Comparison of ENCODE assay signal across 8 cellular contexts in the genomic region with DNA sequence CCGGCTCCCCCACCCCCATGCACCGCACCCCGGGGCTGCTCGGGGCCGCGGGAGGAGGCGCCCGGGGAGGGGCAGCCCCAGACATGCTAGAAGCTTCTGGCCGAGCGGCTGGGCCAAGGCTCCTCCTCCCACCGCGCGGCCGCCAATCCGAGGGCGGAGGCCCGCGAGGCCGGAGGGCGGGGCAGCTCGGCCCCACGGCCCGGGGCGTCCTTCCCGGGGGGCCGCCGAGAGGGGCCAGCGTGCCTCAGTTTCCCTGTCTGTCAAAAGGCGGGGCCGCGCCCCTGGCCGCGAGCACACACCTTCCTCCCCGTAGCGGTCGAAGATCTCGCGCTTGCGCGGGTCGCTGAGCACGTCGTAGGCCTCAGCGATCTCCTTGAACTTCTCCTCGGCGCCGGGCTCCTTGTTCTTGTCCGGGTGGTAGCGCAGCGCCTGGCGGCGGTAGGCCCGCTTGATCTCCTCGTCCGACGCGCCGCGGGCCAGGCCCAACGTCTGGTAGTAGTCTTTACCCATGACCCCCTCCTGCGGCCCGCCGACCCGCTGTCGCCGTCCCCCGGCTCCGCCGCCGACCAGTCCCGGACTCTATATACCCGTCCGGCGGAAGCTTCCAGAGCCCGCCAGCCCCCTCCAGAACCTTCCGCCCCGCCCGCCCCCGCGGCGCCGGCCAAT. TPM values are rescaled to one million over a fixed set of nuclear protein-coding genes. Genes with fewer than 3 reads are reported as not detected.
DNase-seq lines count a peak whose midpoint lies in the region; ATAC-seq and TF ChIP-seq lines count a peak whose summit lies in the region.

A gene (minus strand): TSS at position 558 of the 666 bp plus-strand sequence. CDS start 48 bp downstream, at position 510.

- H3K27me3 Mint-ChIP-seq in stimulated activated naive CD8-positive, alpha-beta T cell treated with anti-CD3 and anti-CD28 coated beads, Interleukin-15, Interleukin-2, amounts not matched to agents 100 ng/mL and 50 ng/mL, for 24 hours: no peaks in the 10 kb centered on the region

- peak within 1 kb of the TSS; percentile 90 for H3K4me3 Mint-ChIP-seq in stimulated activated naive CD8-positive, alpha-beta T cell treated with anti-CD3 and anti-CD28 coated beads, Interleukin-15, Interleukin-2, amounts not matched to agents 100 ng/mL and 50 ng/mL, for 24 hours

- peaks cover 66% of the 10 kb centered on the region for H3K4me1 Mint-ChIP-seq in stimulated activated naive CD8-positive, alpha-beta T cell treated with anti-CD3 and anti-CD28 coated beads, Interleukin-15, Interleukin-2, amounts not matched to agents 100 ng/mL and 50 ng/mL, for 24 hours (ENCODE audit: low read depth)

- peak within 1 kb of the TSS; percentile 92 for H3K4me3 ChIP-seq in AG09309 (ENCODE audit: control insufficient read depth, low read depth, low read length)
- H3K4me3 ChIP-seq in esophagus (ENCODE audit: low read depth in 1 of 2, low read length in 2 of 2): peak within 1 kb of the TSS; percentile 94 to 95

- no peaks in the 10 kb centered on the region for H3K9me3 Mint-ChIP-seq in stimulated activated naive CD8-positive, alpha-beta T cell treated with anti-CD3 and anti-CD28 coated beads, Interleukin-15, Interleukin-2, amounts not matched to agents 100 ng/mL and 50 ng/mL, for 24 hours

- peaks cover 3 to 6% of the 10 kb centered on the region in 2 donors for H3K4me1 ChIP-seq in esophagus (ENCODE audit: control insufficient read depth in 2 of 2, insufficient read depth in 2 of 2, low read length in 1 of 2)

- peak within 1 kb of the TSS; percentile 98 to 99 for H3K27ac ChIP-seq in esophagus (ENCODE audit: low read depth in 2 of 2, low read length in 1 of 2)

- no peak for TF ChIP-seq CTCF in AG09309 (IDR thresholded peaks at IDR 0.05; ENCODE audit: control insufficient read depth, insufficient read depth, low read depth, low read length, missing control alignments)

- WGBS in esophagus, 2 donors: 0 to 1% methylated on average over 68 to 81 of the region's 82 CpGs

- H3K27me3 ChIP-seq in esophagus (ENCODE audit: control insufficient read depth in 1 of 2, insufficient read depth in 2 of 2, low read length in 2 of 2): no peaks in the 10 kb centered on the region

- H3K36me3 ChIP-seq in esophagus (ENCODE audit: control insufficient read depth in 2 of 2, insufficient read depth in 2 of 2, low read length in 1 of 2): peaks cover 10 to 22% of the 10 kb centered on the region in 2 donors

- peak within 1 kb of the TSS; percentile 92 for H3K27ac Mint-ChIP-seq in stimulated activated naive CD8-positive, alpha-beta T cell treated with anti-CD3 and anti-CD28 coated beads, Interleukin-15, Interleukin-2, amounts not matched to agents 100 ng/mL and 50 ng/mL, for 24 hours

- H3K9me3 ChIP-seq in esophagus (ENCODE audit: control insufficient read depth in 2 of 2, insufficient read depth in 1 of 2, low read depth in 1 of 2, low read length in 1 of 2): no peaks in the 10 kb centered on the region

- peaks cover 39% of the 10 kb centered on the region for H3K36me3 Mint-ChIP-seq in stimulated activated naive CD8-positive, alpha-beta T cell treated with anti-CD3 and anti-CD28 coated beads, Interleukin-15, Interleukin-2, amounts not matched to agents 100 ng/mL and 50 ng/mL, for 24 hours (ENCODE audit: low read depth)

- peak; percentile 45 for ATAC-seq in GM18520 (IDR thresholded peaks at IDR 0.05; ENCODE audit: unreplicated experiment)
- ATAC-seq in HG02981 (IDR thresholded peaks at IDR 0.05; ENCODE audit: unreplicated experiment): peak; percentile 50

- no peak for DNase-seq in AG09309 (ENCODE audit: low read depth)
- DNase-seq in NCI-H460 (ENCODE audit: extremely low read depth, low read depth): no peak
- peak; percentile 57 for DNase-seq in activated CD8-positive, alpha-beta memory T cell treated with anti-CD3 and anti-CD28 coated beads, Interleukin-2, amount 50 U/mL, for 4 hours
- peak; percentile 85 for DNase-seq in mucosa of gallbladder (ENCODE audit: low spot score)

RNA-seq across cellular contexts. Expression of the gene that starts here (rescaled TPM):
- total RNA-seq in NCI-H460 (2014; rRNA removed; shearing (Covaris generic)): 51.5 and 57.1 TPM in 2 replicates
- polyA plus RNA-seq in NCI-H460 (2014; cell fraction: nucleus; rRNA removed): 38.3 and 45.6 TPM in 2 replicates
- 100 to 1,000 TPM; 249 to 309 TPM for polyA plus RNA-seq in esophagus
- 142 TPM for total RNA-seq in mucosa of gallbladder

Comparison
In these comparisons a context has a peak if more than half of its experiments do, and no peak if none do; other contexts are left out.
1. DNase-seq: peak in activated CD8-positive, alpha-beta memory T cell treated with anti-CD3 and anti-CD28 coated beads, Interleukin-2, amount 50 U/mL, for 4 hours (single experiment) and mucosa of gallbladder (single experiment); none in AG09309 (single experiment) and NCI-H460 (single experiment).